ENCODE assay signal across 19 cellular contexts in the genomic region with DNA sequence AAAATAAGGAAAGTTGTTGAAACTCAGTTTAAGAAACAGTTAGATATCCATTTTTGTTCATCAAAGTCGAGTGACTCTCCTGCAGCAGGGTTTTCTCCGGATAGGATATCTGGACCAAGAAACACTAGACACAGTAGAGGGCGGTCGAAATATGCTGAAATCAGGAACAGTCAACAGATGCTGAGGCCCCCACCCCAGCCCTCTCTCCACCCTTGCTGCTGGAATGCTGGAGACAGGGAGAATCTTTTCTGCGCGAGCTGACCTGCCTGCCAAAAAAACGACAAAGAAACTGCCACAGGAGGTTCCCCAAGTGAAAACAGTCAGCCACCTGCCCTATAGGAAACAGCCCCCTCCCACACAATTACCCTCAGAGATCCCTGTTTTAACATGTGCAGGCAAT. TPM values are rescaled to one million over a fixed set of nuclear protein-coding genes. Genes with fewer than 3 reads are reported as not detected.
A peak's percentile ranks its signal among the peaks of the same experiment; 100 is the strongest.
DNase-seq lines count a peak whose midpoint lies in the region; ATAC-seq, FAIRE-seq and TF ChIP-seq lines count a peak whose summit lies in the region.
"Had no signal": no experiment of that assay in that cellular context is flagged by ENCODE, and none has a peak within 500 bp of the region (broad histone marks: within the 10 kb centered on the region; RNA-seq: fewer than 3 reads in every experiment).

No MANE protein-coding gene starts in this region.

- no peak overlapping the region for H3K56ac ChIP-seq in H1 (replicated peaks; ENCODE audit: insufficient read length, low read depth, low read length)

- H2BK15ac ChIP-seq in H1 (ENCODE audit: low read length), result 0 out of 2 replicates have a peak overlapping the region, but pooled peaks have one; percentile 16

- intact Hi-C loops in activated CD8-positive, alpha-beta T cell treated with anti-CD3 and anti-CD28 coated beads for 36 hours (cut with micrococcal nuclease), result no loop called here

- H3K36me3 Mint-ChIP-seq in GM23338 (ENCODE audit: low read depth) (peaks cover 3% of the 10 kb centered on the region; the same call in 1 of the 3 replicates), neural progenitor cell (no peaks in the 10 kb centered on the region)
- H3K36me3 Mint-ChIP-seq in stimulated activated memory B cell treated with anti-CD40 and anti-IgM and Interleukin-4, amounts not matched to agents 10 μg/mL and 1 μg/mL and 100 μg/mL, for 72 hours, result no peaks in the 10 kb centered on the region
- H3K36me3 Mint-ChIP-seq in activated CD8-positive, alpha-beta T cell treated with anti-CD3 and anti-CD28 coated beads for 36 hours (ENCODE audit: low read depth), result peaks cover 2% of the 10 kb centered on the region

- H3K23ac ChIP-seq in H1 (ENCODE audit: insufficient read length), result no peak overlapping the region

- CTCF ChIA-PET in H1 (lab: Charles Lee; ENCODE audit: partially characterized antibody), result interaction anchor here (0.6 kb wide), 2 partner anchors 32 to 125 kb away, joined by 3 read pairs; no protein-coding TSS in a partner anchor
- CTCF ChIA-PET in activated CD8-positive, alpha-beta T cell treated with anti-CD3 and anti-CD28 coated beads for 36 hours (lab: Charles Lee), result interaction anchor here (0.7 kb wide), 1 partner anchor 127 kb away, joined by 3 read pairs; no protein-coding TSS in a partner anchor

- 0 out of 2 replicates have a peak, but pooled peaks cover 4% of the 10 kb centered on the region for H3F3A ChIP-seq in GM23338 (replicated peaks; ENCODE audit: low read depth)
- H3F3A ChIP-seq in neural progenitor cell (ENCODE audit: low read depth), result no peaks in the 10 kb centered on the region

- peaks cover 2% of the 10 kb centered on the region; the same call in 1 of the 2 replicates for H3K23me2 ChIP-seq in H1 (ENCODE audit: low read depth, low read length)

- TF ChIP-seq RAD21 in H1 (IDR thresholded peaks at IDR 0.05 in 1 of 2, conservative IDR thresholded peaks at IDR 0.05 in 1 of 2; ENCODE audit: low read depth in 2 of 2, low read length in 2 of 2), result peak in 1 of 2 experiments; percentile 14; a peak in 1 of 4 replicates

- no peak for ATAC-seq in GM23338
- no peak for ATAC-seq in stimulated activated memory B cell treated with anti-CD40 and anti-IgM and Interleukin-4, amounts not matched to agents 10 μg/mL and 1 μg/mL and 100 μg/mL, for 72 hours
- ATAC-seq in activated CD8-positive, alpha-beta T cell treated with anti-CD3 and anti-CD28 coated beads for 36 hours, result no peak

- H3K4me2 ChIP-seq in GM23338 (no peak overlapping the region), H1 (ENCODE audit: insufficient read depth in 1 of 2, low read depth in 2 of 2, low read length in 2 of 2) (no peak overlapping the region), neural progenitor cell (peak overlapping the region; percentile 40)

- H2BK12ac ChIP-seq in H1 (ENCODE audit: low read depth, low read length), result no peak overlapping the region

- H3K9me3 Mint-ChIP-seq in GM23338, result no peaks in the 10 kb centered on the region; the same call in 1 of the 3 replicates
- peaks cover 3% of the 10 kb centered on the region for H3K9me3 Mint-ChIP-seq in neural progenitor cell
- peaks cover 6% of the 10 kb centered on the region for H3K9me3 Mint-ChIP-seq in stimulated activated memory B cell treated with anti-CD40 and anti-IgM and Interleukin-4, amounts not matched to agents 10 μg/mL and 1 μg/mL and 100 μg/mL, for 72 hours
- H3K9me3 Mint-ChIP-seq in activated CD8-positive, alpha-beta T cell treated with anti-CD3 and anti-CD28 coated beads for 36 hours, result peaks cover 8% of the 10 kb centered on the region

- no peak overlapping the region for H4K8ac ChIP-seq in H1 (ENCODE audit: extremely low read depth, insufficient read depth, low read length)

- H4K20me1 ChIP-seq in GM23338 (replicated peaks; ENCODE audit: insufficient read depth) (no peaks in the 10 kb centered on the region), H1 (replicated peaks in 1 of 2; ENCODE audit: control insufficient read depth in 1 of 2, insufficient read depth in 2 of 2, low read length in 2 of 2) (peaks cover 0 to 1% of the 10 kb centered on the region in 2 experiments), neural progenitor cell (ENCODE audit: low read depth) (no peaks in the 10 kb centered on the region)

- H3K27me3 ChIP-seq in GM23338 (ENCODE audit: insufficient read depth) (peaks cover 42% of the 10 kb centered on the region), H1 (replicated peaks in 1 of 4; ENCODE audit: control insufficient read depth in 3 of 4, extremely low read depth in 1 of 4, insufficient read depth in 3 of 4, low read length in 3 of 4) (peaks cover 10 to 40% (median 31%) of the 10 kb centered on the region in 4 experiments), neural progenitor cell (peaks cover 46% of the 10 kb centered on the region)

- no peaks in the 10 kb centered on the region for H3K9me2 ChIP-seq in GM23338 (ENCODE audit: insufficient read depth)

- no peak for TF ChIP-seq EP300 in H1 (IDR thresholded peaks at IDR 0.05; ENCODE audit: borderline replicate concordance in 1 of 2, low read depth in 2 of 2, low read length in 2 of 2)

- DNase-seq in DMS 273 treated with DMSO at 0.1 percent for 48 hours (lab: John Stamatoyannopoulos, UW) (peak; percentile 33), GM23338 (ENCODE audit: low spot score) (peak; percentile 29), H1 (ENCODE audit: low read depth in 1 of 2, low spot score in 2 of 2) (peak in 1 of 2 experiments; percentile 45), neural progenitor cell (ENCODE audit: low spot score) (peak; percentile 33), SK-N-DZ (ENCODE audit: low spot score) (no peak)
- no peak for DNase-seq in activated CD8-positive, alpha-beta T cell treated with anti-CD3 and anti-CD28 coated beads for 36 hours
- DNase-seq: CD8-positive, alpha-beta memory T cell; NCI-H1436 treated with DMSO at 0.1 percent for 48 hours; NCI-H2081 treated with DMSO at 0.1 percent for 48 hours; NCI-H345; NCI-H774; SW 1271 had no signal

- H3K27ac ChIP-seq in GM23338 (ENCODE audit: low read depth), result no peak overlapping the region
- H3K27ac ChIP-seq in H1 (ENCODE audit: low read depth, low read length), result no peak overlapping the region
- no peak overlapping the region for H3K27ac ChIP-seq in neural progenitor cell

- H3K79me1 ChIP-seq in H1 (ENCODE audit: low read depth, low read length), result no peaks in the 10 kb centered on the region

- H3K4me1 ChIP-seq in GM23338 (ENCODE audit: insufficient read depth) (no peaks in the 10 kb centered on the region; the same call in none of the 2 replicates), H1 (replicated peaks in 1 of 4; ENCODE audit: control insufficient read depth in 3 of 4, insufficient read depth in 4 of 4, low read length in 3 of 4) (peaks cover 0 to 8% (median under 1%) of the 10 kb centered on the region in 4 experiments; a peak in 4 of 7 replicates), neural progenitor cell (peaks cover 10% of the 10 kb centered on the region)

- no peak overlapping the region for H2BK120ac ChIP-seq in H1 (replicated peaks; ENCODE audit: low read depth, low read length)

- H3K18ac ChIP-seq in H1 (ENCODE audit: extremely low read depth, low read length), result no peak overlapping the region

- no peak overlapping the region for H2AK5ac ChIP-seq in H1 (ENCODE audit: low read depth, low read length)

- no peak overlapping the region for H2BK20ac ChIP-seq in H1 (ENCODE audit: low read length)

- H4K91ac ChIP-seq in H1 (replicated peaks; ENCODE audit: insufficient read length, low read length), result no peak overlapping the region

- TF ChIP-seq CTCF in GM23338 (conservative IDR thresholded peaks at IDR 0.05; ENCODE audit: low read depth in 2 of 2), result peak in 1 of 2 experiments; percentile 15; a peak in 1 of 4 replicates
- no peak for TF ChIP-seq CTCF in H1 (IDR thresholded peaks at IDR 0.05; ENCODE audit: control extremely low read depth in 1 of 3, insufficient read depth in 1 of 3, low read depth in 1 of 3, low read length in 3 of 3)
- TF ChIP-seq CTCF in neural progenitor cell (IDR thresholded peaks at IDR 0.05), result no peak
- no peak for TF ChIP-seq CTCF in activated CD8-positive, alpha-beta T cell treated with anti-CD3 and anti-CD28 coated beads for 36 hours (IDR thresholded peaks at IDR 0.05)

- H3K14ac ChIP-seq in H1 (ENCODE audit: insufficient read length), result no peak overlapping the region

- H3K4me3 ChIP-seq in GM23338 (no peak overlapping the region), H1 (ENCODE audit: extremely low read depth in 1 of 4, insufficient read depth in 2 of 4, low read depth in 3 of 4, low read length in 4 of 4) (no peak overlapping the region), neural progenitor cell (no peak overlapping the region)

- 79% methylated on average over 6 of the region's 7 CpGs; no CpG with 5 or more reads in 1 of the 2 experiments for WGBS in H1 (ENCODE audit: extremely low coverage in 1 of 2, insufficient coverage in 1 of 2, insufficient read length in 1 of 2, insufficient replicate concordance in 2 of 2, low coverage in 1 of 2, low lambda C conversion rate in 2 of 2, missing lambda C conversion rate in 1 of 2), 2 experiments

- H3K4me3 Mint-ChIP-seq in GM23338 (no peak overlapping the region), neural progenitor cell (no peak overlapping the region)
- no peak overlapping the region for H3K4me3 Mint-ChIP-seq in stimulated activated memory B cell treated with anti-CD40 and anti-IgM and Interleukin-4, amounts not matched to agents 10 μg/mL and 1 μg/mL and 100 μg/mL, for 72 hours
- no peak overlapping the region for H3K4me3 Mint-ChIP-seq in activated CD8-positive, alpha-beta T cell treated with anti-CD3 and anti-CD28 coated beads for 36 hours
- H3K4me3 Mint-ChIP-seq: CD8-positive, alpha-beta memory T cell; IgD-negative memory B cell had no signal

- peaks cover 36% of the 10 kb centered on the region for H3K27me3 Mint-ChIP-seq in GM23338 (ENCODE audit: insufficient read depth, low read depth, poor library complexity)
- H3K27me3 Mint-ChIP-seq in neural progenitor cell (ENCODE audit: insufficient read depth, low read depth), result peaks cover 33% of the 10 kb centered on the region
- H3K27me3 Mint-ChIP-seq in stimulated activated memory B cell treated with anti-CD40 and anti-IgM and Interleukin-4, amounts not matched to agents 10 μg/mL and 1 μg/mL and 100 μg/mL, for 72 hours, result peaks cover 38% of the 10 kb centered on the region
- H3K27me3 Mint-ChIP-seq in activated CD8-positive, alpha-beta T cell treated with anti-CD3 and anti-CD28 coated beads for 36 hours, result peaks cover 38% of the 10 kb centered on the region

- H3K9ac ChIP-seq in H1 (replicated peaks in 1 of 4; ENCODE audit: extremely low read depth in 1 of 4, low read depth in 3 of 4, low read length in 3 of 4) (no peak overlapping the region), neural progenitor cell (no peak overlapping the region)

- no peaks in the 10 kb centered on the region for H3K79me2 ChIP-seq in GM23338 (replicated peaks; ENCODE audit: insufficient read depth)
- no peaks in the 10 kb centered on the region for H3K79me2 ChIP-seq in H1 (ENCODE audit: control insufficient read depth in 1 of 2, insufficient read depth in 2 of 2, low read length in 2 of 2)
- no peaks in the 10 kb centered on the region for H3K79me2 ChIP-seq in neural progenitor cell (ENCODE audit: low read depth)

- TF ChIP-seq POLR2A in H1 (IDR thresholded peaks at IDR 0.05; ENCODE audit: control extremely low read depth in 1 of 2, low read depth in 2 of 2, low read length in 2 of 2), result no peak

- POLR2A ChIA-PET in H1 (lab: Charles Lee; ENCODE audit: partially characterized antibody), result no interaction called here
- POLR2A ChIA-PET in activated CD8-positive, alpha-beta T cell treated with anti-CD3 and anti-CD28 coated beads for 36 hours (lab: Charles Lee), result no interaction called here

- H2BK5ac ChIP-seq in H1 (ENCODE audit: low read depth, low read length), result no peak overlapping the region

- H3K27ac Mint-ChIP-seq in GM23338 (no peak overlapping the region), neural progenitor cell (no peak overlapping the region)
- no peak overlapping the region for H3K27ac Mint-ChIP-seq in stimulated activated memory B cell treated with anti-CD40 and anti-IgM and Interleukin-4, amounts not matched to agents 10 μg/mL and 1 μg/mL and 100 μg/mL, for 72 hours
- no peak overlapping the region for H3K27ac Mint-ChIP-seq in activated CD8-positive, alpha-beta T cell treated with anti-CD3 and anti-CD28 coated beads for 36 hours
- H3K27ac Mint-ChIP-seq: CD8-positive, alpha-beta memory T cell had no signal

- no peak overlapping the region for H3K4ac ChIP-seq in H1 (replicated peaks; ENCODE audit: insufficient read length, low read depth, low read length)

- H2AFZ ChIP-seq in GM23338 (peak overlapping the region; percentile 18; the same call in 1 of the 2 replicates), H1 (ENCODE audit: low read length) (no peak overlapping the region; the same call in 1 of the 2 replicates), neural progenitor cell (replicated peaks) (peak overlapping the region; percentile 32)

- H3K36me3 ChIP-seq in GM23338 (ENCODE audit: insufficient read depth) (no peaks in the 10 kb centered on the region), H1 (ENCODE audit: control insufficient read depth in 2 of 4, insufficient read depth in 4 of 4, low read length in 3 of 4) (no peaks in the 10 kb centered on the region), neural progenitor cell (no peaks in the 10 kb centered on the region)

- H3K4me1 Mint-ChIP-seq in GM23338, result peaks cover 6% of the 10 kb centered on the region; the same call in 1 of the 3 replicates
- peaks cover 3% of the 10 kb centered on the region for H3K4me1 Mint-ChIP-seq in neural progenitor cell
- H3K4me1 Mint-ChIP-seq in stimulated activated memory B cell treated with anti-CD40 and anti-IgM and Interleukin-4, amounts not matched to agents 10 μg/mL and 1 μg/mL and 100 μg/mL, for 72 hours, result peaks cover 11% of the 10 kb centered on the region
- peaks cover 29% of the 10 kb centered on the region for H3K4me1 Mint-ChIP-seq in activated CD8-positive, alpha-beta T cell treated with anti-CD3 and anti-CD28 coated beads for 36 hours (ENCODE audit: low read depth)

- FAIRE-seq in H1 (lab: Jason Lieb, UNC), result no peak
- FAIRE-seq: H54 had no signal

- H4K5ac ChIP-seq in H1 (ENCODE audit: insufficient read length, low read depth, low read length), result no peak overlapping the region

- H3K9me3 ChIP-seq in H1 (ENCODE audit: insufficient read depth in 2 of 2, low read depth in 1 of 2, low read length in 1 of 2), result no peaks in the 10 kb centered on the region; a peak in 1 of 4 replicates
- H3K9me3 ChIP-seq in neural progenitor cell (ENCODE audit: low read depth), result no peaks in the 10 kb centered on the region

RNA-seq across cellular contexts. Expression of gene IL13, which starts 4.3 kb away (rescaled TPM):
- not detected in 2 replicates for total RNA-seq in GM23338 (2014; rRNA removed; shearing (Covaris generic))
- polyA plus RNA-seq in GM23338 (2016; fragmentation: Nextera tagmentation; extraction: Ambion mirVana) (not detected in 2 replicates), H1 (2011; rRNA removed) (not detected in 2 replicates)
- not detected in 2 replicates for total RNA-seq in H1 (2021; fragmentation: NEBNext Ultra II Directional; extraction: Animal tissue kit (Norgen Biotek cat#: 25700))
- polyA plus RNA-seq in H1 (2011; cell fraction: cytosol; rRNA removed), result not detected
- polyA plus RNA-seq in H1 (2011; cell fraction: nucleus; rRNA removed), result 0.36 TPM
- polyA plus RNA-seq in H1 (2012, experiment 1 of 2), result not detected in 4 replicates
- polyA plus RNA-seq in H1 (2012, experiment 2 of 2), result not detected
- polyA plus RNA-seq in H1 (2013, experiment 1 of 2), result not detected
- not detected for polyA plus RNA-seq in H1 (2013, experiment 2 of 2)
- not detected in 2 replicates for polyA minus RNA-seq in H1 (2011; rRNA and poly(A)+ RNA removed)
- polyA minus RNA-seq in H1 (2011; cell fraction: cytosol; rRNA and poly(A)+ RNA removed), result not detected
- polyA minus RNA-seq in H1 (2011; cell fraction: nucleus; rRNA and poly(A)+ RNA removed), result not detected
- not detected in 2 replicates for total RNA-seq in neural progenitor cell (ENCODE audit: low replicate concordance)
- total RNA-seq in activated CD8-positive, alpha-beta T cell treated with anti-CD3 and anti-CD28 coated beads for 36 hours, result 1 to 10 TPM; 4.8 to 6.5 TPM
- not detected in 2 replicates for polyA plus RNA-seq in SK-N-DZ (2014; cell fraction: cytosol; rRNA removed)
- polyA plus RNA-seq in SK-N-DZ (2014; cell fraction: nucleus; rRNA removed), result not detected in 2 replicates
- total RNA-seq: Daoy, HT-29, RPMI7951 had no signal
- polyA plus RNA-seq: BJ; CD8-positive, alpha-beta memory T cell; IgD-negative memory B cell had no signal

RNA-seq across cellular contexts. Expression of gene IL4, which starts 20.1 kb away (rescaled TPM):
- not detected in 2 replicates for total RNA-seq in GM23338 (2014; rRNA removed; shearing (Covaris generic))
- not detected in 2 replicates for polyA plus RNA-seq in GM23338 (2016; fragmentation: Nextera tagmentation; extraction: Ambion mirVana)
- total RNA-seq in H1 (2021; fragmentation: NEBNext Ultra II Directional; extraction: Animal tissue kit (Norgen Biotek cat#: 25700)), result not detected in 2 replicates
- polyA plus RNA-seq in H1 (2011; rRNA removed), result not detected in 2 replicates
- not detected for polyA plus RNA-seq in H1 (2011; cell fraction: cytosol; rRNA removed)
- polyA plus RNA-seq in H1 (2011; cell fraction: nucleus; rRNA removed), result not detected
- not detected in 4 replicates for polyA plus RNA-seq in H1 (2012, experiment 1 of 2)
- not detected for polyA plus RNA-seq in H1 (2012, experiment 2 of 2)
- polyA plus RNA-seq in H1 (2013, experiment 1 of 2), result not detected
- not detected for polyA plus RNA-seq in H1 (2013, experiment 2 of 2)
- not detected in 2 replicates for polyA minus RNA-seq in H1 (2011; rRNA and poly(A)+ RNA removed)
- not detected for polyA minus RNA-seq in H1 (2011; cell fraction: cytosol; rRNA and poly(A)+ RNA removed)
- polyA minus RNA-seq in H1 (2011; cell fraction: nucleus; rRNA and poly(A)+ RNA removed), result not detected
- total RNA-seq in neural progenitor cell (ENCODE audit: low replicate concordance), result not detected in 2 replicates
- 1 to 10 TPM in 1 of 2 experiments, under 1 TPM in 1; 0.72 to 1.4 TPM for total RNA-seq in activated CD8-positive, alpha-beta T cell treated with anti-CD3 and anti-CD28 coated beads for 36 hours
- not detected in 2 replicates for polyA plus RNA-seq in SK-N-DZ (2014; cell fraction: cytosol; rRNA removed)
- polyA plus RNA-seq in SK-N-DZ (2014; cell fraction: nucleus; rRNA removed), result not detected in 2 replicates
- total RNA-seq: Daoy, HT-29, RPMI7951 had no signal
- polyA plus RNA-seq: BJ; CD8-positive, alpha-beta memory T cell; IgD-negative memory B cell had no signal

Comparison
In these comparisons a context has a peak if more than half of its experiments do, and no peak if none do; other contexts are left out.
1. DNase-seq: peak in DMS 273 treated with DMSO at 0.1 percent for 48 hours (single experiment), GM23338 (single experiment) and neural progenitor cell (single experiment); none in activated CD8-positive, alpha-beta T cell treated with anti-CD3 and anti-CD28 coated beads for 36 hours (single experiment) and SK-N-DZ (single experiment).